Comparison of ENCODE assay signal across 18 cellular contexts in the genomic region with DNA sequence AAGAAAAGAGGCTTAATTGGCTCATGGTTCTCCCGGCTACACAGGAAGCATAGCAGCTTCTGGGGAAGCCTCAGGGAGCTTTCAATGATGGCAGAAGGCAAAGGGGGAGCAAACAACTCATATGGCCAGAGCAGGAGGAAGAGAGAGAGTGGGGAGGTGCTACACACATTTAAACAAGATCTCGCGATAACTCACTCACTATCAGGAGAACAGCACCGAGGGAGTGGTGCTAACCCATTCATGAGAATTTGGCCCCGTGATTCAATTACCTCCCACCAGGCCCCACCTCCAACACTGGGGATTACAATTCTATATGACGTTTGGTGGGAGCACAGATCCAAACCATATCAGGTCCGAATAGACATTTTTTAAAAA. TPM values are rescaled to one million over a fixed set of nuclear protein-coding genes. Genes with fewer than 3 reads are reported as not detected.
A peak's percentile ranks its signal among the peaks of the same experiment; 100 is the strongest.
DNase-seq lines count a peak whose midpoint lies in the region; ATAC-seq and TF ChIP-seq lines count a peak whose summit lies in the region.
"Had no signal": no experiment of that assay in that cellular context is flagged by ENCODE, and none has a peak within 500 bp of the region (broad histone marks: within the 10 kb centered on the region; RNA-seq: fewer than 3 reads in every experiment).

No MANE protein-coding gene starts in this region.

- H3K4me1 ChIP-seq in adipocyte (ENCODE audit: control insufficient read depth, insufficient read depth, low read length) = peaks cover 39% of the 10 kb centered on the region
- H3K4me1 ChIP-seq in lower lobe of right lung = peaks cover 34% of the 10 kb centered on the region
- H3K4me1 ChIP-seq in suprapubic skin = peaks cover 33% of the 10 kb centered on the region

- TF ChIP-seq CTCF in lower lobe of right lung (IDR thresholded peaks at IDR 0.05) = no peak
- TF ChIP-seq CTCF in suprapubic skin (IDR thresholded peaks at IDR 0.05) = no peak

- no peaks in the 10 kb centered on the region for H3K36me3 ChIP-seq in adipocyte (ENCODE audit: control insufficient read depth, insufficient read depth, low read length, severe bottlenecking)
- H3K36me3 ChIP-seq in lower lobe of right lung = no peaks in the 10 kb centered on the region
- H3K36me3 ChIP-seq in suprapubic skin = no peaks in the 10 kb centered on the region
- H3K36me3 ChIP-seq: thoracic aorta had no signal

- no peak for ATAC-seq in lower lobe of right lung
- ATAC-seq: activated CD4-positive, CD25-positive, alpha-beta regulatory T cell treated with anti-CD3 and anti-CD28 coated beads, Interleukin-2, amount 50 U/mL, for 24 hours; activated naive CD8-positive, alpha-beta T cell treated with anti-CD3 and anti-CD28 coated beads, Interleukin-2, amount 50 U/mL, for 24 hours had no signal

- H3K27ac ChIP-seq in lower lobe of right lung (peak overlapping the region; percentile 67), suprapubic skin (peak overlapping the region; percentile 67)
- H3K27ac ChIP-seq: 22Rv1, thoracic aorta had no signal

- TF ChIP-seq POLR2A in suprapubic skin (IDR thresholded peaks at IDR 0.05) = no peak

- no peaks in the 10 kb centered on the region for H3K27me3 ChIP-seq in adipocyte (replicated peaks; ENCODE audit: control insufficient read depth, insufficient read depth, low read length)
- no peaks in the 10 kb centered on the region for H3K27me3 ChIP-seq in lower lobe of right lung (ENCODE audit: low read depth)
- no peaks in the 10 kb centered on the region for H3K27me3 ChIP-seq in suprapubic skin

- H3K9me3 ChIP-seq in adipocyte (ENCODE audit: control insufficient read depth, low read length) (peaks cover under 1% of the 10 kb centered on the region), lower lobe of right lung (peaks cover 1% of the 10 kb centered on the region), suprapubic skin (no peaks in the 10 kb centered on the region)
- H3K9me3 ChIP-seq: thoracic aorta had no signal

- no peak for TF ChIP-seq EP300 in suprapubic skin (IDR thresholded peaks at IDR 0.05)

- DNase-seq in NCI-H146 (lab: John Stamatoyannopoulos, UW) (peak; percentile 17), NCI-H146 treated with DMSO at 0.1 percent for 48 hours (lab: John Stamatoyannopoulos, UW; ENCODE audit: unreplicated experiment) (no peak), adipocyte (ENCODE audit: low read depth) (no peak), lower lobe of right lung (no peak), suprapubic skin (ENCODE audit: low spot score in 2 of 2) (no peak), GM19240 (ENCODE audit: insufficient read length, low spot score) (no peak), GDM1 (lab: John Stamatoyannopoulos, UW) (no peak), NCI-H1694 (lab: John Stamatoyannopoulos, UW) (no peak)
- DNase-seq: activated naive CD8-positive, alpha-beta T cell treated with anti-CD3 and anti-CD28 coated beads, Interleukin-2, amount 50 U/mL, for 24 hours; effector CD4-positive, alpha-beta T cell; Kasumi-1; NCI-H2227 treated with DMSO at 0.1 percent for 48 hours had no signal

- intact Hi-C loops in lower lobe of right lung (cut with DNase I) = no loop called here

- H3K9ac ChIP-seq in adipocyte (ENCODE audit: low read length) = peak overlapping the region; percentile 83

- 79% methylated on average over 7 of the region's 7 CpGs for WGBS in suprapubic skin

- H3K4me3 ChIP-seq in adipocyte (ENCODE audit: low read length) = no peak overlapping the region
- H3K4me3 ChIP-seq in lower lobe of right lung = no peak overlapping the region
- H3K4me3 ChIP-seq in suprapubic skin = no peak overlapping the region

RNA-seq across cellular contexts. Expression of gene APLNR, which starts 41.7 kb away (rescaled TPM):
- total RNA-seq in lower lobe of right lung (4.1 TPM), suprapubic skin (1 to 10 TPM in 2 of 4 donors, under 1 TPM in 2; 0.42 to 2.2 (median 1.2) TPM)
- total RNA-seq: activated T-helper 2 cell treated with anti-CD3 and anti-CD28 coated beads, Interferon-gamma antibody, Interleukin-2, Interleukin-4, amounts not matched to agents 10 μg/mL and 5 μg/mL and 100 μg/mL, durations not matched to agents 14 hours and 24 hours and 36 hours; T-helper 2 cell treated with Interferon-gamma antibody and Interleukin-4, amounts not matched to agents 100 ng/mL and 5 ng/mL, for 36 hours had no signal

RNA-seq across cellular contexts. Expression of gene TNKS1BP1, which starts 46.0 kb away (rescaled TPM):
- total RNA-seq in lower lobe of right lung (147 TPM), suprapubic skin (100 to 1,000 TPM; 241 to 276 (median 272) TPM)

RNA-seq across cellular contexts. Expression of gene SSRP1, which starts 57.0 kb away (rescaled TPM):
- total RNA-seq in lower lobe of right lung (62.2 TPM), suprapubic skin (10 to 100 TPM; 59.9 to 96.5 (median 67.9) TPM)

RNA-seq across cellular contexts. Expression of gene P2RX3, which starts 59.4 kb away (rescaled TPM):
- total RNA-seq in lower lobe of right lung (not detected), suprapubic skin (not detected)
- total RNA-seq: activated T-helper 2 cell treated with anti-CD3 and anti-CD28 coated beads, Interferon-gamma antibody, Interleukin-2, Interleukin-4, amounts not matched to agents 10 μg/mL and 5 μg/mL and 100 μg/mL, durations not matched to agents 14 hours and 24 hours and 36 hours; omental fat pad; T-helper 2 cell treated with Interferon-gamma antibody and Interleukin-4, amounts not matched to agents 100 ng/mL and 5 ng/mL, for 36 hours; thoracic aorta had no signal
